ENCODE assay signal across 21 cellular contexts in the genomic region with DNA sequence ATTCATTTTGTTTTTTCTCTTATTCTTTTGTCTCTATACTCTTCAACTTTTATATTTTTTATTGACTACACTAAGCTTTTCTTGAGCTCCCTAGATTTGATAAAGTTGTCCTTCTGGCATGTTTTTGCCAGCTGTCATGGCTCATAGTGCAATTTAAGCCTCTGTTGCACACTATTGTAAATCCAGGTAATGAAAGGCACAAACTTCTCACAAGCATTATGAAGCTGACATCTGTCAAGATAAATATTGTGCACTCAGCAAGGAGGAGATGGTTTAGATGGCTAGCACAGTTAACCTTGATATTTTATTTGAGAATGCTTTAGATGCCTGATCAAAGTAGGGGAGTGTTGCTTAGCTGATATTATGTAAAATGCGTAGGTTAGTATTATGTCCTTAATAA.
DNase-seq lines count a peak whose midpoint lies in the region; ATAC-seq and TF ChIP-seq lines count a peak whose summit lies in the region.
"Had no signal": no experiment of that assay in that cellular context is flagged by ENCODE, and none has a peak within 500 bp of the region (broad histone marks: within the 10 kb centered on the region; RNA-seq: fewer than 3 reads in every experiment).

No MANE protein-coding gene starts in this region.

- H3K4me3 Mint-ChIP-seq in GM23338, result no peak overlapping the region
- H3K4me3 Mint-ChIP-seq: CD4-positive, CD25-positive, alpha-beta regulatory T cell; IgD-negative memory B cell; T-cell had no signal

- peaks cover 11% of the 10 kb centered on the region for H3K9me3 Mint-ChIP-seq in GM23338

- peak; percentile 87 for TF ChIP-seq EP300 in neural cell (conservative IDR thresholded peaks at IDR 0.05; ENCODE audit: poor library complexity, severe bottlenecking)

- TF ChIP-seq CTCF in GM23338 (conservative IDR thresholded peaks at IDR 0.05; ENCODE audit: low read depth in 2 of 2) (no peak), neural cell (IDR thresholded peaks at IDR 0.05; ENCODE audit: poor library complexity, severe bottlenecking) (no peak)

- no peak for TF ChIP-seq RAD21 in neural cell (conservative IDR thresholded peaks at IDR 0.05)

- no peaks in the 10 kb centered on the region for H4K20me1 ChIP-seq in GM23338 (replicated peaks; ENCODE audit: insufficient read depth)
- no peaks in the 10 kb centered on the region for H4K20me1 ChIP-seq in neural cell (ENCODE audit: insufficient read depth)
- H4K20me1 ChIP-seq: BLaER1 had no signal

- no peaks in the 10 kb centered on the region for H3K36me3 ChIP-seq in GM23338 (ENCODE audit: insufficient read depth)
- no peaks in the 10 kb centered on the region for H3K36me3 ChIP-seq in neural cell (ENCODE audit: insufficient read depth, low read length)
- H3K36me3 ChIP-seq: BLaER1, HAP-1, SJSA1 had no signal

- H3K27ac ChIP-seq in GM23338 (ENCODE audit: low read depth) (no peak overlapping the region), neural cell (ENCODE audit: low read length) (no peak overlapping the region)
- H3K27ac ChIP-seq: BLaER1, SJSA1 had no signal

- H3K27me3 Mint-ChIP-seq in GM23338 (ENCODE audit: insufficient read depth, low read depth, poor library complexity), result peaks cover 4% of the 10 kb centered on the region
- H3K27me3 Mint-ChIP-seq: CD4-positive, CD25-positive, alpha-beta regulatory T cell; IgD-negative memory B cell; T-cell had no signal

- H3F3A ChIP-seq in GM23338 (replicated peaks; ENCODE audit: low read depth) (no peaks in the 10 kb centered on the region), neural cell (ENCODE audit: insufficient read depth, low read length, poor library complexity, severe bottlenecking) (no peaks in the 10 kb centered on the region)

- H3K4me3 ChIP-seq in GM23338 (no peak overlapping the region), neural cell (ENCODE audit: low read length) (no peak overlapping the region)
- H3K4me3 ChIP-seq: BLaER1, HAP-1, SJSA1 had no signal

- H3K4me2 ChIP-seq in GM23338 (no peak overlapping the region), neural cell (ENCODE audit: low read length) (no peak overlapping the region)
- H3K4me2 ChIP-seq: BLaER1 had no signal

- H3K27me3 ChIP-seq in GM23338 (ENCODE audit: insufficient read depth), result no peaks in the 10 kb centered on the region
- no peaks in the 10 kb centered on the region for H3K27me3 ChIP-seq in neural cell (ENCODE audit: insufficient read depth, low read depth, low read length)
- H3K27me3 ChIP-seq: BLaER1, SJSA1 had no signal

- H3K9me2 ChIP-seq in GM23338 (ENCODE audit: insufficient read depth) (no peaks in the 10 kb centered on the region; the same call in 1 of the 2 replicates), neural cell (ENCODE audit: insufficient read depth, low read length) (no peaks in the 10 kb centered on the region)

- H3K9me3 ChIP-seq in neural cell (ENCODE audit: low read length), result no peaks in the 10 kb centered on the region
- H3K9me3 ChIP-seq: BLaER1, HAP-1, SJSA1 had no signal

- no peak overlapping the region for H3K9ac ChIP-seq in neural cell (ENCODE audit: low read length)
- H3K9ac ChIP-seq: BLaER1 had no signal

- peaks cover 34% of the 10 kb centered on the region for H3K4me1 ChIP-seq in GM23338 (ENCODE audit: insufficient read depth)
- H3K4me1 ChIP-seq: BLaER1, SJSA1 had no signal

- no peaks in the 10 kb centered on the region for H3K79me2 ChIP-seq in GM23338 (replicated peaks; ENCODE audit: insufficient read depth)
- H3K79me2 ChIP-seq in neural cell (replicated peaks; ENCODE audit: insufficient read depth, low read length), result no peaks in the 10 kb centered on the region

- ATAC-seq in GM23338, result no peak
- ATAC-seq in HG03095 (IDR thresholded peaks at IDR 0.05; ENCODE audit: unreplicated experiment), result no peak
- ATAC-seq: T-cell had no signal

- no peak for DNase-seq in GM23338 (ENCODE audit: low spot score)
- DNase-seq in NCI-H2171 (lab: John Stamatoyannopoulos, UW), result peak; percentile 31
- DNase-seq in NCI-H82 treated with DMSO at 0.1 percent for 48 hours (lab: John Stamatoyannopoulos, UW; ENCODE audit: unreplicated experiment), result peak; percentile 12
- DNase-seq in SW 1271 (lab: John Stamatoyannopoulos, UW), result no peak
- no peak for DNase-seq in NK-92 treated with Interleukin-12 subunit alpha and Interleukin-12 subunit beta, amount 100 ng/mL, for 24 hours (lab: John Stamatoyannopoulos, UW)
- DNase-seq: CD4-positive, CD25-positive, alpha-beta regulatory T cell; DND-41; NCI-H1092; NCI-H1417 treated with DMSO at 0.1 percent for 48 hours; NCI-H187; NCI-H2081 treated with DMSO at 0.1 percent for 48 hours; NCI-H526 treated with DMSO at 0.1 percent for 48 hours; Right ventricle myocardium superior; RPMI8226; T-cell had no signal

- H3K27ac Mint-ChIP-seq in GM23338, result no peak overlapping the region
- H3K27ac Mint-ChIP-seq: CD4-positive, CD25-positive, alpha-beta regulatory T cell; IgD-negative memory B cell; T-cell had no signal

- H3K36me3 Mint-ChIP-seq in GM23338 (ENCODE audit: low read depth), result peaks cover 12% of the 10 kb centered on the region
- H3K36me3 Mint-ChIP-seq: CD4-positive, CD25-positive, alpha-beta regulatory T cell; IgD-negative memory B cell; T-cell had no signal

- H3K4me1 Mint-ChIP-seq in GM23338, result peaks cover 20% of the 10 kb centered on the region
- H3K4me1 Mint-ChIP-seq: CD4-positive, CD25-positive, alpha-beta regulatory T cell; IgD-negative memory B cell; T-cell had no signal

- H2AFZ ChIP-seq in GM23338 (0 out of 2 replicates have a peak overlapping the region, but pooled peaks have one; percentile 20), neural cell (ENCODE audit: low read depth, low read length) (no peak overlapping the region)

TF ChIP-seq in GM23338, 12 proteins besides CTCF, POLR2A, EP300 and RAD21:
- TF ChIP-seq ZNF331 (CRISPR knock-in tag; IDR thresholded peaks at IDR 0.05; ENCODE audit: low read depth), result no peak
- TF ChIP-seq EZH2phosphoT487 (IDR thresholded peaks at IDR 0.05; ENCODE audit: unreplicated experiment), result no peak
- TF ChIP-seq STAT1 (IDR thresholded peaks at IDR 0.05; ENCODE audit: unreplicated experiment), result no peak
- no peak for TF ChIP-seq JUNB (IDR thresholded peaks at IDR 0.05; ENCODE audit: unreplicated experiment)
- TF ChIP-seq, protein P1, sequence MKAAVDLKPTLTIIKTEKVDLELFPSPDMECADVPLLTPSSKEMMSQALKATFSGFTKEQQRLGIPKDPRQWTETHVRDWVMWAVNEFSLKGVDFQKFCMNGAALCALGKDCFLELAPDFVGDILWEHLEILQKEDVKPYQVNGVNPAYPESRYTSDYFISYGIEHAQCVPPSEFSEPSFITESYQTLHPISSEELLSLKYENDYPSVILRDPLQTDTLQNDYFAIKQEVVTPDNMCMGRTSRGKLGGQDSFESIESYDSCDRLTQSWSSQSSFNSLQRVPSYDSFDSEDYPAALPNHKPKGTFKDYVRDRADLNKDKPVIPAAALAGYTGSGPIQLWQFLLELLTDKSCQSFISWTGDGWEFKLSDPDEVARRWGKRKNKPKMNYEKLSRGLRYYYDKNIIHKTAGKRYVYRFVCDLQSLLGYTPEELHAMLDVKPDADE (IDR thresholded peaks at IDR 0.05), result no peak
- no peak for TF ChIP-seq CREB1 (CRISPR knock-in tag; IDR thresholded peaks at IDR 0.05; ENCODE audit: low read depth)
- TF ChIP-seq POLR2AphosphoS5 (IDR thresholded peaks at IDR 0.05; ENCODE audit: low read depth), result no peak

TF ChIP-seq in neural cell, 6 proteins besides CTCF, POLR2A, EP300 and RAD21:
- no peak for TF ChIP-seq SMC3 (conservative IDR thresholded peaks at IDR 0.05; ENCODE audit: poor library complexity)
- TF ChIP-seq, protein P2, sequence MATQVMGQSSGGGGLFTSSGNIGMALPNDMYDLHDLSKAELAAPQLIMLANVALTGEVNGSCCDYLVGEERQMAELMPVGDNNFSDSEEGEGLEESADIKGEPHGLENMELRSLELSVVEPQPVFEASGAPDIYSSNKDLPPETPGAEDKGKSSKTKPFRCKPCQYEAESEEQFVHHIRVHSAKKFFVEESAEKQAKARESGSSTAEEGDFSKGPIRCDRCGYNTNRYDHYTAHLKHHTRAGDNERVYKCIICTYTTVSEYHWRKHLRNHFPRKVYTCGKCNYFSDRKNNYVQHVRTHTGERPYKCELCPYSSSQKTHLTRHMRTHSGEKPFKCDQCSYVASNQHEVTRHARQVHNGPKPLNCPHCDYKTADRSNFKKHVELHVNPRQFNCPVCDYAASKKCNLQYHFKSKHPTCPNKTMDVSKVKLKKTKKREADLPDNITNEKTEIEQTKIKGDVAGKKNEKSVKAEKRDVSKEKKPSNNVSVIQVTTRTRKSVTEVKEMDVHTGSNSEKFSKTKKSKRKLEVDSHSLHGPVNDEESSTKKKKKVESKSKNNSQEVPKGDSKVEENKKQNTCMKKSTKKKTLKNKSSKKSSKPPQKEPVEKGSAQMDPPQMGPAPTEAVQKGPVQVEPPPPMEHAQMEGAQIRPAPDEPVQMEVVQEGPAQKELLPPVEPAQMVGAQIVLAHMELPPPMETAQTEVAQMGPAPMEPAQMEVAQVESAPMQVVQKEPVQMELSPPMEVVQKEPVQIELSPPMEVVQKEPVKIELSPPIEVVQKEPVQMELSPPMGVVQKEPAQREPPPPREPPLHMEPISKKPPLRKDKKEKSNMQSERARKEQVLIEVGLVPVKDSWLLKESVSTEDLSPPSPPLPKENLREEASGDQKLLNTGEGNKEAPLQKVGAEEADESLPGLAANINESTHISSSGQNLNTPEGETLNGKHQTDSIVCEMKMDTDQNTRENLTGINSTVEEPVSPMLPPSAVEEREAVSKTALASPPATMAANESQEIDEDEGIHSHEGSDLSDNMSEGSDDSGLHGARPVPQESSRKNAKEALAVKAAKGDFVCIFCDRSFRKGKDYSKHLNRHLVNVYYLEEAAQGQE (IDR thresholded peaks at IDR 0.05; ENCODE audit: borderline replicate concordance), result no peak
- TF ChIP-seq MXI1 (conservative IDR thresholded peaks at IDR 0.05; ENCODE audit: poor library complexity, severe bottlenecking), result no peak
- peak; percentile 81 for TF ChIP-seq POLR2AphosphoS5 (IDR thresholded peaks at IDR 0.05)
- TF ChIP-seq TAF1 (IDR thresholded peaks at IDR 0.05; ENCODE audit: low read depth), result no peak
- no peak for TF ChIP-seq EZH2 (IDR thresholded peaks at IDR 0.05; ENCODE audit: borderline replicate concordance, insufficient read depth, low read length, poor library complexity, severe bottlenecking)
TF ChIP-seq in neural cell: peak in this region for 1.

Comparison
In these comparisons a context has a peak if more than half of its experiments do, and no peak if none do; other contexts are left out.
1. DNase-seq: peak in NCI-H2171 (single experiment) and NCI-H82 treated with DMSO at 0.1 percent for 48 hours (single experiment); none in GM23338 (single experiment), SW 1271 (0 of 2) and NK-92 treated with Interleukin-12 subunit alpha and Interleukin-12 subunit beta, amount 100 ng/mL, for 24 hours (single experiment).